In the genomic region with DNA sequence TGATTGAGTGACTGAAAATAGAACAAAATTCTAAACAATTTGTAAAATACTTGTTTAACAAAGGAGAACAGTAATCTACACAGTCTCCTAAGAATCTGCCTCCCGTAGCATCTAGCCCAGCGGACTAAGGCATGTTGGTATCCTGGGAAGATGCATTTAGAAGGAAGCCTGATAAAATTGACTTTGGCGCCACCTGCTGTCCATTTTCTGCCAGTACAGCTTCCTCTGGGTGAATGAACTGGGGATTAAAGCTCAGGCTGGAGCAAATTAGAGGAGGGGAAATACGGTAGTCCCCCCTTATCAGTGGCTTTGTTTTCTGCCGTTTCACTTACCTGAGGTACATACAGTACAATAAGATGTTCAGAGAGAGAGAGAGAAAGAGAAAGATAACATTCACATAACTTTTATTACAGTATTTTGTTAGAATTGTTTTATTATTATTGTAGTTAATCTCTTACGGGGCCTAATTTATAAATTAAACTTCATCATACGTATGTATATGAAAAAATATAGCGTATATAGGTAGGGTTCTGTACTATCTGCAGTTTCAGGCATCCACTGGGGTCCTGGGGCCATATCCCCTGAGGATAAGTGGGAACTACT, we compare ENCODE assay signal across 8 cellular contexts.
DNase-seq lines count a peak whose midpoint lies in the region; ATAC-seq lines count a peak whose summit lies in the region.

No MANE protein-coding gene starts in this region.

- intact Hi-C loops in activated CD4-positive, alpha-beta memory T cell treated with anti-CD3 and anti-CD28 coated beads for 36 hours (cut with micrococcal nuclease) = loop anchor here (1.0 to 10.0 kb wide), 6 partner anchors 31 to 1430 kb away; no protein-coding TSS in a partner anchor

- H3K27me3 ChIP-seq in effector memory CD4-positive, alpha-beta T cell (replicated peaks; ENCODE audit: control insufficient read depth, insufficient read depth, low read length, poor library complexity, severe bottlenecking) = no peaks in the 10 kb centered on the region

- H3K4me3 Mint-ChIP-seq in activated CD4-positive, alpha-beta memory T cell treated with anti-CD3 and anti-CD28 coated beads for 36 hours = no peak overlapping the region

- no peaks in the 10 kb centered on the region for H3K4me1 Mint-ChIP-seq in activated CD4-positive, alpha-beta memory T cell treated with anti-CD3 and anti-CD28 coated beads for 36 hours (ENCODE audit: low read depth)

- CTCF ChIA-PET in activated CD4-positive, alpha-beta memory T cell treated with anti-CD3 and anti-CD28 coated beads for 36 hours (lab: Charles Lee) = interaction anchor here (0.6 to 2.5 kb wide), 29 partner anchors 9 to 988 kb away, joined by 3 to 21 read pairs (median 4); no protein-coding TSS in a partner anchor

- POLR2A ChIA-PET in activated CD4-positive, alpha-beta memory T cell treated with anti-CD3 and anti-CD28 coated beads for 36 hours (lab: Charles Lee) = no interaction called here

- no peaks in the 10 kb centered on the region for H3K4me1 ChIP-seq in effector memory CD4-positive, alpha-beta T cell (ENCODE audit: control insufficient read depth, insufficient read depth, low read length, poor library complexity, severe bottlenecking)

- no peaks in the 10 kb centered on the region for H3K9me3 ChIP-seq in effector memory CD4-positive, alpha-beta T cell (ENCODE audit: control insufficient read depth, low read length)

- no peaks in the 10 kb centered on the region for H3K36me3 Mint-ChIP-seq in activated CD4-positive, alpha-beta memory T cell treated with anti-CD3 and anti-CD28 coated beads for 36 hours

- no peaks in the 10 kb centered on the region for H3K9me3 Mint-ChIP-seq in activated CD4-positive, alpha-beta memory T cell treated with anti-CD3 and anti-CD28 coated beads for 36 hours

- H3K4me3 ChIP-seq in effector memory CD4-positive, alpha-beta T cell (ENCODE audit: insufficient read depth, low read depth, low read length, poor library complexity, severe bottlenecking) = no peak overlapping the region

- no peak overlapping the region for H3K27ac Mint-ChIP-seq in activated CD4-positive, alpha-beta memory T cell treated with anti-CD3 and anti-CD28 coated beads for 36 hours

- peak; percentile 63 for ATAC-seq in HG02759 (IDR thresholded peaks at IDR 0.05; ENCODE audit: unreplicated experiment)
- ATAC-seq in HG03159 (IDR thresholded peaks at IDR 0.05; ENCODE audit: unreplicated experiment) = no peak

- H3K27me3 Mint-ChIP-seq in activated CD4-positive, alpha-beta memory T cell treated with anti-CD3 and anti-CD28 coated beads for 36 hours = peaks cover 2% of the 10 kb centered on the region

- H3K27ac ChIP-seq in effector memory CD4-positive, alpha-beta T cell (ENCODE audit: insufficient read depth, low read length, poor library complexity, severe bottlenecking) = no peak overlapping the region

- H3K36me3 ChIP-seq in effector memory CD4-positive, alpha-beta T cell (ENCODE audit: control insufficient read depth, insufficient read depth, low read length) = no peaks in the 10 kb centered on the region

- DNase-seq in GM04503 (ENCODE audit: low read depth) (peak; percentile 42), NCI-H69 (lab: John Stamatoyannopoulos, UW) (peak; percentile 63), medulla oblongata (ENCODE audit: extremely low spot score) (peak; percentile 90)
- DNase-seq in activated CD4-positive, alpha-beta memory T cell treated with anti-CD3 and anti-CD28 coated beads for 36 hours = peak; percentile 78
- peak; percentile 34 to 53 (median 35) for DNase-seq in effector memory CD4-positive, alpha-beta T cell
- peak; percentile 38 to 52 for DNase-seq in stimulated activated CD8-positive, alpha-beta memory T cell treated with anti-CD3 and anti-CD28 coated beads, Interleukin-2, amount 100 ng/mL, for 1 hour (ENCODE audit: low read depth in 2 of 2)

Comparison
In these comparisons a context has a peak if more than half of its experiments do, and no peak if none do; other contexts are left out.
1. DNase-seq: peak in every context shown above with its lines; median percentile 90 in medulla oblongata; 78 in activated CD4-positive, alpha-beta memory T cell treated with anti-CD3 and anti-CD28 coated beads for 36 hours; 63 in NCI-H69; 45 in stimulated activated CD8-positive, alpha-beta memory T cell treated with anti-CD3 and anti-CD28 coated beads, Interleukin-2, amount 100 ng/mL, for 1 hour; 42 in GM04503; 35 in effector memory CD4-positive, alpha-beta T cell.